In the genomic region with DNA sequence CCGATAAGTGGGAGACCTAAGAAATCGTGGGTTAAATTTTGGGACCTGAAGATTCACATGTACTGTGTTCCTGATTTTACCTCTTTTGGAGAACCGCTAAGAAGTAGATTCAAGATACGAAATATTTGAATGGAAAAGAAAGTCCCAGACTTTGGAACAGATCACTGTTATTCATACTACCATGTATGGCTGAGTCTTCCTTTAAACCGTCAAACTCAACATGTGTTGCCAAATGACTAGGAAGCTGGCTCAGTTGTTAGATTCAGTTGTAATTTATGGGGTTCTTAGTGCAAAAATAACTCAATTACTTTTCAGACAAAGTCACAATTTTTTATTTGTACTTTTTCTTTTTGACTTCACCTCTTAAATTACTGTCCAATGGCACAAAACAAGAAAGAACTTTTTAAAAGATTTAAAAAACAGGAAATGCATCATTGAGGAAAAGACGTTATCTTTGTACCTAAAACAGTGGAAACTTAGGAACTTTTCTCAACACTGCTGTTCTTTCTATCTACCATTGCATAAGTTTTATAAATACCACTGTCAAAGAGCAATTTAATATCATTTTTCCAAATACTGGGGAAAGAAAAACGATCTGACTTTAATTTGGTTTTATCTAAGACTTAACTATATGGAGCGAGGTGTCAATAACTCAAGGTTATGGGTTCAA, we compare ENCODE assay signal across 1 cellular context.
TF ChIP-seq lines count a peak whose summit lies in the region.

No MANE protein-coding gene starts in this region.

TF ChIP-seq in WTC11, 78 proteins besides CTCF, POLR2A, EP300 and RAD21 (continued from another document):
- TF ChIP-seq, protein P1, sequence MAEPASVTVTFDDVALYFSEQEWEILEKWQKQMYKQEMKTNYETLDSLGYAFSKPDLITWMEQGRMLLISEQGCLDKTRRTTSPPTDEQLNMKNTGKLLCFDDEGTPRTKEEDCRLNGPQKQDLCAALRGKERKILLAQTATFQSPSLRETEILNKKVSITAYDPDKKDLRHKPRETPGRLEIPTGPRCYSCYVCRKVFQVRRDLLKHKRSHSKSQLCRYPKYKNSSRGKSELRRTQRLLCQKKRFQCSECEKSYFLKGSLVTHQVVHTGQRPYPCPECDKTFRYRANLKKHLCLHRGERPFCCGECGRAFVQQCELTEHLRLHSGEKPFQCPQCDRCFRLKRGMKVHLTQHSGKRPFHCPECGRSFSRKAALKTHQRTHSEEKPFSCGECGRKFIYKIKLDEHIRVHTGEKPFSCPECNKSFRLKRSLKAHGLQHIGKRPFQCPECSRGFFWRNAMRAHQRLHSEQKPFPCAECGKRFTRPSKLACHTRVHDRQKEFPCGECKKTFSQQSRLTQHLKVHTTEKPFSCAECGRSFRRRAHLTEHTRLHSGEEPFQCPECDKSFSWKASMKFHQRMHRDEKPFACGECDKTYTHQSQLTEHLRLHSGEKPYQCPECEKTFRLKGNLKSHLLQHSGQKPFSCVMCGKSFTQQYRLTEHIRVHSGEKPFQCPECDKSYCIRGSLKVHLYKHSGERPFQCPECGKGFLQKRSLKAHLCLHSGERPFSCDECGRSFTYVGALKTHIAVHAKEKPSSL (CRISPR knock-in tag; conservative IDR thresholded peaks at IDR 0.05) = no peak
- no peak for TF ChIP-seq GABPB1 (CRISPR knock-in tag; IDR thresholded peaks at IDR 0.05)
- no peak for TF ChIP-seq NFE2L1 (CRISPR knock-in tag; IDR thresholded peaks at IDR 0.05)
- no peak for TF ChIP-seq SP1 (CRISPR knock-in tag; conservative IDR thresholded peaks at IDR 0.05)
- TF ChIP-seq SMAD4 (CRISPR knock-in tag; IDR thresholded peaks at IDR 0.05) = no peak
- no peak for TF ChIP-seq FOXK1 (CRISPR knock-in tag; IDR thresholded peaks at IDR 0.05)
- TF ChIP-seq, protein P2, sequence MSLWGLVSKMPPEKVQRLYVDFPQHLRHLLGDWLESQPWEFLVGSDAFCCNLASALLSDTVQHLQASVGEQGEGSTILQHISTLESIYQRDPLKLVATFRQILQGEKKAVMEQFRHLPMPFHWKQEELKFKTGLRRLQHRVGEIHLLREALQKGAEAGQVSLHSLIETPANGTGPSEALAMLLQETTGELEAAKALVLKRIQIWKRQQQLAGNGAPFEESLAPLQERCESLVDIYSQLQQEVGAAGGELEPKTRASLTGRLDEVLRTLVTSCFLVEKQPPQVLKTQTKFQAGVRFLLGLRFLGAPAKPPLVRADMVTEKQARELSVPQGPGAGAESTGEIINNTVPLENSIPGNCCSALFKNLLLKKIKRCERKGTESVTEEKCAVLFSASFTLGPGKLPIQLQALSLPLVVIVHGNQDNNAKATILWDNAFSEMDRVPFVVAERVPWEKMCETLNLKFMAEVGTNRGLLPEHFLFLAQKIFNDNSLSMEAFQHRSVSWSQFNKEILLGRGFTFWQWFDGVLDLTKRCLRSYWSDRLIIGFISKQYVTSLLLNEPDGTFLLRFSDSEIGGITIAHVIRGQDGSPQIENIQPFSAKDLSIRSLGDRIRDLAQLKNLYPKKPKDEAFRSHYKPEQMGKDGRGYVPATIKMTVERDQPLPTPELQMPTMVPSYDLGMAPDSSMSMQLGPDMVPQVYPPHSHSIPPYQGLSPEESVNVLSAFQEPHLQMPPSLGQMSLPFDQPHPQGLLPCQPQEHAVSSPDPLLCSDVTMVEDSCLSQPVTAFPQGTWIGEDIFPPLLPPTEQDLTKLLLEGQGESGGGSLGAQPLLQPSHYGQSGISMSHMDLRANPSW (CRISPR knock-in tag; conservative IDR thresholded peaks at IDR 0.05; ENCODE audit: low read depth) = no peak
- no peak for TF ChIP-seq GRHL2 (CRISPR knock-in tag; IDR thresholded peaks at IDR 0.05; ENCODE audit: insufficient replicate concordance, severe bottlenecking)
- no peak for TF ChIP-seq ZNF423 (CRISPR knock-in tag; IDR thresholded peaks at IDR 0.05)
- TF ChIP-seq, protein P3, sequence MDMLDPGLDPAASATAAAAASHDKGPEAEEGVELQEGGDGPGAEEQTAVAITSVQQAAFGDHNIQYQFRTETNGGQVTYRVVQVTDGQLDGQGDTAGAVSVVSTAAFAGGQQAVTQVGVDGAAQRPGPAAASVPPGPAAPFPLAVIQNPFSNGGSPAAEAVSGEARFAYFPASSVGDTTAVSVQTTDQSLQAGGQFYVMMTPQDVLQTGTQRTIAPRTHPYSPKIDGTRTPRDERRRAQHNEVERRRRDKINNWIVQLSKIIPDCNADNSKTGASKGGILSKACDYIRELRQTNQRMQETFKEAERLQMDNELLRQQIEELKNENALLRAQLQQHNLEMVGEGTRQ (CRISPR knock-in tag; IDR thresholded peaks at IDR 0.05) = no peak
- no peak for TF ChIP-seq OVOL2 (CRISPR knock-in tag; IDR thresholded peaks at IDR 0.05; ENCODE audit: borderline replicate concordance)
- TF ChIP-seq NR1H2 (CRISPR knock-in tag; IDR thresholded peaks at IDR 0.05) = no peak
- no peak for TF ChIP-seq CREB1 (CRISPR knock-in tag; IDR thresholded peaks at IDR 0.05)
